8 cellular contexts compared by ENCODE assay signal in genomic region chr14:64303471-64303917, GRCh38. TPM values are rescaled to one million over a fixed set of nuclear protein-coding genes. Genes with fewer than 3 reads are reported as not detected.
DNase-seq lines count a peak whose midpoint lies in the region; ATAC-seq, FAIRE-seq and TF ChIP-seq lines count a peak whose summit lies in the region.

No MANE protein-coding gene starts in this region.

- H3K9me3 ChIP-seq in AG04450 (ENCODE audit: control insufficient read depth, insufficient read depth, low read length) (no peaks in the 10 kb centered on the region), ovary (no peaks in the 10 kb centered on the region)

- TF ChIP-seq CTCF in AG04450 (IDR thresholded peaks at IDR 0.05; ENCODE audit: low read depth, low read length) (peak; percentile 79), fibroblast of the aortic adventitia (IDR thresholded peaks at IDR 0.05; ENCODE audit: insufficient read depth, low read length) (peak; percentile 76), ovary (IDR thresholded peaks at IDR 0.05) (peak; percentile 68 to 75 (median 72))

- CTCF ChIA-PET in AG04450 (lab: Charles Lee): interaction anchor here (0.5 to 4.4 kb wide), 86 partner anchors 8 to 914 kb away, joined by 3 to 89 read pairs (median 4); partner anchors contain the start of genes ESR2 and SYNE2
- CTCF ChIA-PET in T-cell (lab: Charles Lee): interaction anchor here (0.5 to 2.1 kb wide), 28 partner anchors 9 to 1624 kb away, joined by 3 to 10 read pairs (median 4); partner anchors contain the start of genes ESR2 (in 1 of the 2) and WDR89 (in 1 of the 2)

- H3K4me1 ChIP-seq in ovary (ENCODE audit: insufficient read depth): no peaks in the 10 kb centered on the region

- no peaks in the 10 kb centered on the region for H3K9me3 Mint-ChIP-seq in T-cell

- no peaks in the 10 kb centered on the region for H3K36me3 Mint-ChIP-seq in T-cell

- H3K4me1 Mint-ChIP-seq in T-cell: peaks cover 0 to 7% (median 2%) of the 10 kb centered on the region in 3 donors

- peak; percentile 45 to 58 (median 54) for ATAC-seq in T-cell (replicated peaks in 1 of 4)
- no peak for ATAC-seq in HG02840 (IDR thresholded peaks at IDR 0.05; ENCODE audit: low FRiP score, unreplicated experiment)
- no peak for ATAC-seq in GM19452 (IDR thresholded peaks at IDR 0.05; ENCODE audit: unreplicated experiment)

- POLR2A ChIA-PET in AG04450 (lab: Yijun Ruan, JAX): interaction anchor here (0.7 kb wide), 1 partner anchor 84 kb away, joined by 4 read pairs; the partner anchor contains the start of gene MTHFD1
- POLR2A ChIA-PET in T-cell (lab: Charles Lee): interaction anchor here (0.5 to 0.7 kb wide), 6 partner anchors 173 to 661 kb away, joined by 3 read pairs; no protein-coding TSS in a partner anchor

- no peak for TF ChIP-seq POLR2A in GM12891 (IDR thresholded peaks at IDR 0.05; ENCODE audit: low read depth, low read length)
- no peak for TF ChIP-seq POLR2A in ovary (IDR thresholded peaks at IDR 0.05)

- DNase-seq in AG04450 (ENCODE audit: low read depth, low spot score) (no peak), GM12891 (ENCODE audit: insufficient read length, low spot score) (peak; percentile 37), NCI-H1694 (lab: John Stamatoyannopoulos, UW) (peak; percentile 68), T-cell (peak in 1 of 34 experiments; percentile 8), fibroblast of the aortic adventitia (ENCODE audit: low read depth) (peak; percentile 77), ovary (no peak)

- peaks cover 3 to 6% of the 10 kb centered on the region in 2 donors for H3K27me3 Mint-ChIP-seq in T-cell

- no peak overlapping the region for H3K27ac Mint-ChIP-seq in T-cell

- intact Hi-C loops in ovary (cut with DNase I): loop anchor here in 3 of 4 donors (5.0 to 10.0 kb wide), 4 partner anchors 166 to 509 kb away; no protein-coding TSS in a partner anchor

- H3K27ac ChIP-seq in AG04450 (ENCODE audit: low read depth, low read length) (no peak overlapping the region), ovary (no peak overlapping the region)

- WGBS in ovary, 3 donors: 12 to 15% (median 12%) methylated on average over 4 of the region's 4 CpGs

- H3K4me3 ChIP-seq in AG04450 (ENCODE audit: low read depth, low read length) (no peak overlapping the region), fibroblast of the aortic adventitia (ENCODE audit: low read depth, low read length) (no peak overlapping the region), ovary (no peak overlapping the region)

- H3K4me3 Mint-ChIP-seq in T-cell: no peak overlapping the region

- peak; percentile 57 for FAIRE-seq in GM12891 (lab: Jason Lieb, UNC)

- H3K27me3 ChIP-seq in AG04450 (ENCODE audit: control insufficient read depth, insufficient read depth, low read length) (peaks cover 5% of the 10 kb centered on the region), ovary (no peaks in the 10 kb centered on the region)

- no peak for TF ChIP-seq EP300 in ovary (IDR thresholded peaks at IDR 0.05)

- H3K36me3 ChIP-seq in ovary: no peaks in the 10 kb centered on the region

TF ChIP-seq in GM12891, 5 proteins besides CTCF, POLR2A, EP300 and RAD21:
- TF ChIP-seq POU2F2 (IDR thresholded peaks at IDR 0.05; ENCODE audit: low read depth, low read length) (no peak), SPI1 (IDR thresholded peaks at IDR 0.05; ENCODE audit: low read depth, low read length) (no peak), PAX5 (IDR thresholded peaks at IDR 0.05; ENCODE audit: insufficient read depth, low read length, severe bottlenecking) (no peak), POLR2AphosphoS5 (IDR thresholded peaks at IDR 0.05; ENCODE audit: low read depth, low read length) (no peak), TAF1 (IDR thresholded peaks at IDR 0.05; ENCODE audit: low read depth, low read length) (no peak)

RNA-seq across cellular contexts. Expression of gene ESR2, which starts 9.3 kb away (rescaled TPM):
- 0.04 and 0.06 TPM in 2 replicates for polyA plus RNA-seq in AG04450 (2011; rRNA removed)
- polyA minus RNA-seq in AG04450 (2011; rRNA and poly(A)+ RNA removed): 0.17 and 1.1 TPM in 2 replicates
- 0.64 TPM for polyA plus RNA-seq in GM12891 (2012; ENCODE audit: low read depth, missing spikeins)
- under 1 TPM in 4 of 5 donors, not detected in 1; 0.20 to 0.70 (median 0.43) TPM for total RNA-seq in T-cell
- under 0.01 and 0.16 TPM in 2 replicates for total RNA-seq in fibroblast of the aortic adventitia (ENCODE audit: low replicate concordance)
- 10 to 100 TPM in 5 of 7 donors, 1 to 10 TPM in 2; 7.7 to 26.2 (median 22.3) TPM for total RNA-seq in ovary
- polyA plus RNA-seq in ovary: 1 to 10 TPM; 5.1 TPM

Comparison
In these comparisons a context has a peak if more than half of its experiments do, and no peak if none do; other contexts are left out.
1. DNase-seq: peak in GM12891 (single experiment), NCI-H1694 (single experiment) and fibroblast of the aortic adventitia (single experiment); none in AG04450 (single experiment) and ovary (0 of 5).
2. ATAC-seq: peak in T-cell (4 of 4); none in HG02840 (single experiment) and GM19452 (single experiment).
3. Peak in every context shown above with its lines, with median percentiles within 50 percentile points of each other: CTCF ChIP-seq.